In genomic region chr4:125316781-125317525, GRCh38 we compare ENCODE assay signal across 8 cellular contexts. TPM values are rescaled to one million over a fixed set of nuclear protein-coding genes. Genes with fewer than 3 reads are reported as not detected.
A peak's percentile ranks its signal among the peaks of the same experiment; 100 is the strongest.
DNase-seq lines count a peak whose midpoint lies in the region; ATAC-seq, FAIRE-seq and TF ChIP-seq lines count a peak whose summit lies in the region.

No MANE protein-coding gene starts in this region.

- H2BK20ac ChIP-seq in H1 (ENCODE audit: low read length): no peak overlapping the region; the same call in 1 of the 2 replicates

- H3K14ac ChIP-seq in H1 (ENCODE audit: insufficient read length): no peak overlapping the region

- POLR2A ChIA-PET in H1 (lab: Charles Lee; ENCODE audit: partially characterized antibody) (no interaction called here), HEK293T (lab: Yijun Ruan, JAX) (no interaction called here)

- peak overlapping the region; percentile 48 to 96 (median 78) for H3K4me3 ChIP-seq in H1 (ENCODE audit: extremely low read depth in 1 of 4, insufficient read depth in 2 of 4, low read depth in 3 of 4, low read length in 4 of 4)
- peak overlapping the region; percentile 45 to 69 (median 68) for H3K4me3 ChIP-seq in transverse colon

- peak overlapping the region; percentile 33; the same call in 1 of the 2 replicates for H2BK15ac ChIP-seq in H1 (ENCODE audit: low read length)

- no peak for ATAC-seq in GM21529 (IDR thresholded peaks at IDR 0.05; ENCODE audit: unreplicated experiment)

- no peaks in the 10 kb centered on the region; the same call in 1 of the 2 replicates for H3K79me1 ChIP-seq in H1 (ENCODE audit: low read depth, low read length)

- TF ChIP-seq RAD21 in H1 (IDR thresholded peaks at IDR 0.05 in 1 of 2, conservative IDR thresholded peaks at IDR 0.05 in 1 of 2; ENCODE audit: low read depth in 2 of 2, low read length in 2 of 2): peak; percentile 33 to 39; a peak in 3 of 4 replicates

- FAIRE-seq in H1 (lab: Jason Lieb, UNC): no peak
- FAIRE-seq in RCC 7860 (lab: Jason Lieb, UNC): no peak

- H4K5ac ChIP-seq in H1 (ENCODE audit: insufficient read length, low read depth, low read length): no peak overlapping the region

- peak overlapping the region; percentile 86; the same call in 1 of the 2 replicates for H2AFZ ChIP-seq in H1 (ENCODE audit: low read length)

- H4K91ac ChIP-seq in H1 (replicated peaks; ENCODE audit: insufficient read length, low read length): no peak overlapping the region

- no peak overlapping the region; the same call in 1 of the 2 replicates for H2BK5ac ChIP-seq in H1 (ENCODE audit: low read depth, low read length)

- no peak for TF ChIP-seq POLR2A in H1 (IDR thresholded peaks at IDR 0.05; ENCODE audit: control extremely low read depth in 1 of 2, low read depth in 2 of 2, low read length in 2 of 2)
- TF ChIP-seq POLR2A in transverse colon (IDR thresholded peaks at IDR 0.05): no peak

- intact Hi-C loops in transverse colon (cut with DNase I; ENCODE audit: low total_unique reads): loop anchor here (10.0 kb wide), 1 partner anchor 158 kb away; no protein-coding TSS in a partner anchor

- peak; percentile 34 to 47 (median 40) for TF ChIP-seq CTCF in H1 (IDR thresholded peaks at IDR 0.05; ENCODE audit: control extremely low read depth in 1 of 3, insufficient read depth in 1 of 3, low read depth in 1 of 3, low read length in 3 of 3)
- TF ChIP-seq CTCF in transverse colon (IDR thresholded peaks at IDR 0.05): peak in 1 of 5 experiments; percentile 7

- CTCF ChIA-PET in H1 (lab: Charles Lee; ENCODE audit: partially characterized antibody): interaction anchor here (0.9 to 4.8 kb wide), 17 partner anchors 9 to 665 kb away, joined by 3 to 29 read pairs (median 3); no protein-coding TSS in a partner anchor
- CTCF ChIA-PET in HEK293T (lab: Yijun Ruan, JAX): interaction anchor here (0.6 kb wide), 2 partner anchors 384 to 805 kb away, joined by 3 read pairs; no protein-coding TSS in a partner anchor

- no peak overlapping the region for H2BK120ac ChIP-seq in H1 (replicated peaks; ENCODE audit: low read depth, low read length)

- H3K4me2 ChIP-seq in H1 (ENCODE audit: insufficient read depth in 1 of 2, low read depth in 2 of 2, low read length in 2 of 2): peak overlapping the region; percentile 98 to 100

- in situ Hi-C loops in transverse colon (cut with MboI; ENCODE audit: low pct_ligation_motif_present in 1 of 4, low pct_unique_long_range_greater_than_20kb in 1 of 4, low sequenced_read_pairs in 3 of 4): loop anchor here in 3 of 4 donors (10.0 to 25.0 kb wide), 2 partner anchors 420 to 428 kb away; no protein-coding TSS in a partner anchor

- H3K27me3 ChIP-seq in H1 (replicated peaks in 1 of 4; ENCODE audit: control insufficient read depth in 3 of 4, extremely low read depth in 1 of 4, insufficient read depth in 3 of 4, low read length in 3 of 4) (peaks cover 8 to 35% (median 28%) of the 10 kb centered on the region in 4 experiments), transverse colon (peaks cover 45% of the 10 kb centered on the region)

- peaks cover 3 to 8% of the 10 kb centered on the region in 2 experiments for H4K20me1 ChIP-seq in H1 (replicated peaks in 1 of 2; ENCODE audit: control insufficient read depth in 1 of 2, insufficient read depth in 2 of 2, low read length in 2 of 2)

- no peaks in the 10 kb centered on the region for H3K9me3 ChIP-seq in H1 (ENCODE audit: insufficient read depth in 2 of 2, low read depth in 1 of 2, low read length in 1 of 2)
- H3K9me3 ChIP-seq in transverse colon: no peaks in the 10 kb centered on the region

- no peak overlapping the region; the same call in 1 of the 2 replicates for H2BK12ac ChIP-seq in H1 (ENCODE audit: low read depth, low read length)

- no peak overlapping the region for H3K18ac ChIP-seq in H1 (ENCODE audit: extremely low read depth, low read length)

- no peak overlapping the region for H3K56ac ChIP-seq in H1 (replicated peaks; ENCODE audit: insufficient read length, low read depth, low read length)

- 2% methylated on average over 66 of the region's 67 CpGs; no CpG with 5 or more reads in 1 of the 2 experiments for WGBS in H1 (ENCODE audit: extremely low coverage in 1 of 2, insufficient coverage in 1 of 2, insufficient read length in 1 of 2, insufficient replicate concordance in 2 of 2, low coverage in 1 of 2, low lambda C conversion rate in 2 of 2, missing lambda C conversion rate in 1 of 2), 2 experiments
- WGBS in transverse colon (ENCODE audit: low coverage in 1 of 2), 2 donors: 16% methylated on average over 48 of the region's 67 CpGs; no CpG with 5 or more reads in 1 of the 2 donors

- H3K4me1 ChIP-seq in H1 (replicated peaks in 1 of 4; ENCODE audit: control insufficient read depth in 3 of 4, insufficient read depth in 4 of 4, low read length in 3 of 4) (peaks cover 5 to 17% (median 7%) of the 10 kb centered on the region in 4 experiments; a peak in 6 of 7 replicates), transverse colon (peaks cover 0 to 16% (median 9%) of the 10 kb centered on the region in 4 donors)

- no peak overlapping the region for H3K27ac ChIP-seq in H1 (ENCODE audit: low read depth, low read length)
- H3K27ac ChIP-seq in transverse colon: peak overlapping the region; percentile 82 to 93 (median 88)

- peak overlapping the region; percentile 66; the same call in 1 of the 2 replicates for H4K8ac ChIP-seq in H1 (ENCODE audit: extremely low read depth, insufficient read depth, low read length)

- H3K36me3 ChIP-seq in H1 (ENCODE audit: control insufficient read depth in 2 of 4, insufficient read depth in 4 of 4, low read length in 3 of 4) (no peaks in the 10 kb centered on the region), transverse colon (no peaks in the 10 kb centered on the region)

- TF ChIP-seq EP300 in H1 (IDR thresholded peaks at IDR 0.05; ENCODE audit: borderline replicate concordance in 1 of 2, low read depth in 2 of 2, low read length in 2 of 2): no peak
- no peak for TF ChIP-seq EP300 in transverse colon (IDR thresholded peaks at IDR 0.05; ENCODE audit: low read depth)

- no peak overlapping the region; a peak in 1 of 7 replicates for H3K9ac ChIP-seq in H1 (replicated peaks in 1 of 4; ENCODE audit: extremely low read depth in 1 of 4, low read depth in 3 of 4, low read length in 3 of 4)

- H3K23me2 ChIP-seq in H1 (ENCODE audit: low read depth, low read length): peaks cover 24% of the 10 kb centered on the region

- H3K79me2 ChIP-seq in H1 (ENCODE audit: control insufficient read depth in 1 of 2, insufficient read depth in 2 of 2, low read length in 2 of 2): no peaks in the 10 kb centered on the region

- no peak overlapping the region for H2AK5ac ChIP-seq in H1 (ENCODE audit: low read depth, low read length)

- DNase-seq in DMS53 (lab: John Stamatoyannopoulos, UW) (peak; percentile 74), NCI-H2227 treated with DMSO at 0.1 percent for 48 hours (lab: John Stamatoyannopoulos, UW) (peak; percentile 47), H1 (ENCODE audit: low read depth in 1 of 2, low spot score in 2 of 2) (peak in 1 of 2 experiments; percentile 76), mesenteric fat pad (ENCODE audit: low spot score) (peak; percentile 89), transverse colon (peak; percentile 14), HEK293T (ENCODE audit: extremely low spot score) (no peak), RCC 7860 (ENCODE audit: low spot score) (no peak)

- H3K4ac ChIP-seq in H1 (replicated peaks; ENCODE audit: insufficient read length, low read depth, low read length): no peak overlapping the region

- no peak overlapping the region for H3K23ac ChIP-seq in H1 (ENCODE audit: insufficient read length)

TF ChIP-seq in H1, 55 proteins besides CTCF, POLR2A, EP300 and RAD21 (continues in another document):
- TF ChIP-seq EGR1 (IDR thresholded peaks at IDR 0.05; ENCODE audit: borderline replicate concordance, low read depth, low read length): no peak
- no peak for TF ChIP-seq SP2 (IDR thresholded peaks at IDR 0.05; ENCODE audit: low read length)
- TF ChIP-seq CEBPB (IDR thresholded peaks at IDR 0.05; ENCODE audit: low read depth, low read length): no peak
- peak; percentile 89; the same call in 1 of the 2 replicates for TF ChIP-seq KDM1A (IDR thresholded peaks at IDR 0.05; ENCODE audit: borderline replicate concordance, low read length)
- no peak for TF ChIP-seq TBP (IDR thresholded peaks at IDR 0.05; ENCODE audit: low read depth, low read length)
- TF ChIP-seq KDM5A (IDR thresholded peaks at IDR 0.05; ENCODE audit: low read length): no peak
- no peak for TF ChIP-seq SIRT6 (IDR thresholded peaks at IDR 0.05; ENCODE audit: low read length)
- no peak for TF ChIP-seq CBX8 (IDR thresholded peaks at IDR 0.05; ENCODE audit: borderline replicate concordance, low read depth, low read length)
- TF ChIP-seq SP4 (IDR thresholded peaks at IDR 0.05; ENCODE audit: low read length): no peak
- no peak for TF ChIP-seq POLR2AphosphoS5 (IDR thresholded peaks at IDR 0.05; ENCODE audit: low read depth, low read length)
- no peak for TF ChIP-seq NRF1 (IDR thresholded peaks at IDR 0.05; ENCODE audit: low read depth, low read length)

TF ChIP-seq in HEK293T, 16 proteins besides CTCF, POLR2A, EP300 and RAD21:
- TF ChIP-seq ELF4 (IDR thresholded peaks at IDR 0.05) (no peak), FOXM1 (IDR thresholded peaks at IDR 0.05; ENCODE audit: borderline replicate concordance) (no peak)

RNA-seq across cellular contexts. Expression of gene FAT4, which starts 2.2 kb away (rescaled TPM):
- 5.0 and 5.3 TPM in 2 replicates for total RNA-seq in H1 (2021; fragmentation: NEBNext Ultra II Directional; extraction: Animal tissue kit (Norgen Biotek cat#: 25700))
- polyA plus RNA-seq in H1 (2011; rRNA removed): 0.78 and 1.3 TPM in 2 replicates
- 1.0 TPM for polyA plus RNA-seq in H1 (2011; cell fraction: cytosol; rRNA removed)
- polyA plus RNA-seq in H1 (2011; cell fraction: nucleus; rRNA removed): 2.5 TPM
- polyA plus RNA-seq in H1 (2012, experiment 1 of 2): 1.3 to 1.4 TPM (median 1.4 TPM) in 4 replicates
- 0.07 TPM for polyA plus RNA-seq in H1 (2012, experiment 2 of 2)
- polyA plus RNA-seq in H1 (2013, experiment 1 of 2): 2.6 TPM
- polyA plus RNA-seq in H1 (2013, experiment 2 of 2): 2.0 TPM
- 8.6 and 20.5 TPM in 2 replicates for polyA minus RNA-seq in H1 (2011; rRNA and poly(A)+ RNA removed)
- 4.0 TPM for polyA minus RNA-seq in H1 (2011; cell fraction: cytosol; rRNA and poly(A)+ RNA removed)
- 17.3 TPM for polyA minus RNA-seq in H1 (2011; cell fraction: nucleus; rRNA and poly(A)+ RNA removed)
- total RNA-seq in mesenteric fat pad (7.3 TPM), transverse colon (10 to 100 TPM in 2 of 4 donors, 1 to 10 TPM in 2; 4.1 to 15.9 (median 9.3) TPM)

Comparison
In these comparisons a context has a peak if more than half of its experiments do, and no peak if none do; other contexts are left out.
1. DNase-seq: peak in DMS53 (single experiment), NCI-H2227 treated with DMSO at 0.1 percent for 48 hours (single experiment), mesenteric fat pad (single experiment) and transverse colon (single experiment); none in HEK293T (single experiment) and RCC 7860 (single experiment).